Comparison of ENCODE assay signal across 15 cellular contexts in genomic region chr3:127173516-127174166, GRCh38. TPM values are rescaled to one million over a fixed set of nuclear protein-coding genes. Genes with fewer than 3 reads are reported as not detected.
"Had no signal": no experiment of that assay in that cellular context is flagged by ENCODE, and none has a peak within 500 bp of the region (broad histone marks: within the 10 kb centered on the region; RNA-seq: fewer than 3 reads in every experiment).

No MANE protein-coding gene starts in this region.

- H3K27ac ChIP-seq: breast epithelium, heart left ventricle, tibial nerve had no signal

- H3K36me3 ChIP-seq: breast epithelium, heart left ventricle, tibial nerve had no signal

- ATAC-seq: heart left ventricle; stimulated activated effector memory CD8-positive, alpha-beta T cell treated with anti-CD3 and anti-CD28 coated beads, Interleukin-12 subunit alpha, Interleukin-12 subunit beta, amount 100 ng/mL, for 72 hours had no signal

- H3K36me3 Mint-ChIP-seq: activated naive CD8-positive, alpha-beta T cell; stimulated activated effector memory CD8-positive, alpha-beta T cell treated with anti-CD3 and anti-CD28 coated beads, Interleukin-12 subunit alpha, Interleukin-12 subunit beta, amount 100 ng/mL, for 72 hours had no signal

- H3K27me3 Mint-ChIP-seq: activated CD4-positive, alpha-beta T cell treated with anti-CD3 and anti-CD28 coated beads, Interleukin-2, amount 10 ng/mL, durations not matched to agents 24 days and 14 days had no signal

- H3K4me3 ChIP-seq: breast epithelium, heart left ventricle, tibial nerve had no signal

- H3K27ac Mint-ChIP-seq: activated CD4-positive, alpha-beta T cell treated with anti-CD3 and anti-CD28 coated beads, Interleukin-2, amount 10 ng/mL, durations not matched to agents 24 days and 14 days; activated naive CD8-positive, alpha-beta T cell; activated T-helper 2 cell treated with anti-CD3 and anti-CD28 coated beads, Interferon-gamma antibody, Interleukin-2, Interleukin-4, amounts not matched to agents 10 μg/mL and 5 μg/mL and 100 μg/mL, durations not matched to agents 14 hours and 24 hours and 36 hours; stimulated activated effector memory CD8-positive, alpha-beta T cell treated with anti-CD3 and anti-CD28 coated beads, Interleukin-12 subunit alpha, Interleukin-12 subunit beta, amount 100 ng/mL, for 72 hours had no signal

- H3K4me1 ChIP-seq: breast epithelium, tibial nerve had no signal

- H3K9me3 Mint-ChIP-seq: activated CD4-positive, alpha-beta T cell treated with anti-CD3 and anti-CD28 coated beads, Interleukin-2, amount 10 ng/mL, durations not matched to agents 24 days and 14 days; activated T-helper 2 cell treated with anti-CD3 and anti-CD28 coated beads, Interferon-gamma antibody, Interleukin-2, Interleukin-4, amounts not matched to agents 10 μg/mL and 5 μg/mL and 100 μg/mL, durations not matched to agents 14 hours and 24 hours and 36 hours; stimulated activated effector memory CD8-positive, alpha-beta T cell treated with anti-CD3 and anti-CD28 coated beads, Interleukin-12 subunit alpha, Interleukin-12 subunit beta, amount 100 ng/mL, for 72 hours had no signal

- DNase-seq: activated CD4-positive, alpha-beta T cell treated with anti-CD3 and anti-CD28 coated beads, Interleukin-2, amount 10 ng/mL, durations not matched to agents 24 days and 14 days; activated CD8-positive, alpha-beta memory T cell treated with anti-CD3 and anti-CD28 coated beads for 24 hours; heart left ventricle; posterior cingulate gyrus; small intestine; T-helper 1 cell had no signal

- H3K4me3 Mint-ChIP-seq: activated CD4-positive, alpha-beta T cell treated with anti-CD3 and anti-CD28 coated beads, Interleukin-2, amount 10 ng/mL, durations not matched to agents 24 days and 14 days; activated naive CD8-positive, alpha-beta T cell; stimulated activated effector memory CD8-positive, alpha-beta T cell treated with anti-CD3 and anti-CD28 coated beads, Interleukin-12 subunit alpha, Interleukin-12 subunit beta, amount 100 ng/mL, for 72 hours had no signal

- H3K4me1 Mint-ChIP-seq: activated CD4-positive, alpha-beta T cell treated with anti-CD3 and anti-CD28 coated beads, Interleukin-2, amount 10 ng/mL, durations not matched to agents 24 days and 14 days; stimulated activated effector memory CD8-positive, alpha-beta T cell treated with anti-CD3 and anti-CD28 coated beads, Interleukin-12 subunit alpha, Interleukin-12 subunit beta, amount 100 ng/mL, for 72 hours had no signal

- H3K9me3 ChIP-seq: breast epithelium, heart left ventricle had no signal

RNA-seq across cellular contexts. Expression of gene PRR23E, which starts 19.3 kb away (rescaled TPM):
- total RNA-seq: activated CD4-positive, alpha-beta T cell treated with anti-CD3 and anti-CD28 coated beads, Interleukin-2, amount 10 ng/mL, durations not matched to agents 24 days and 14 days; activated T-helper 2 cell treated with anti-CD3 and anti-CD28 coated beads, Interferon-gamma antibody, Interleukin-2, Interleukin-4, amounts not matched to agents 10 μg/mL and 5 μg/mL and 100 μg/mL, durations not matched to agents 14 hours and 24 hours and 36 hours; breast epithelium; endothelial cell of umbilical vein; heart left ventricle; kidney epithelial cell; liver; mesenteric fat pad; tibial nerve had no signal
- polyA plus RNA-seq: endothelial cell of umbilical vein, heart left ventricle, liver, small intestine had no signal
